In genomic region chr2:135530313-135531230, GRCh38 we compare ENCODE assay signal across 8 cellular contexts. TPM values are rescaled to one million over a fixed set of nuclear protein-coding genes. Genes with fewer than 3 reads are reported as not detected.
DNase-seq lines count a peak whose midpoint lies in the region; TF ChIP-seq lines count a peak whose summit lies in the region.

TSS of gene ZRANB3 (minus strand) at chr2:135531218.

- H3K36me3 ChIP-seq in SJCRH30 (no peaks in the 10 kb centered on the region; the same call in 1 of the 2 replicates), neuron (ENCODE audit: insufficient read depth, low read length) (peaks cover 4% of the 10 kb centered on the region), stomach smooth muscle (ENCODE audit: control insufficient read depth in 2 of 2, insufficient read depth in 2 of 2, low read length in 2 of 2) (no peaks in the 10 kb centered on the region)

- H3K27ac ChIP-seq in SJCRH30 (peak within 1 kb of the TSS; percentile 92), stomach smooth muscle (ENCODE audit: low read length) (peak within 1 kb of the TSS; percentile 98)

- no peaks in the 10 kb centered on the region for H3K27me3 ChIP-seq in SJCRH30
- H3K27me3 ChIP-seq in neuron (ENCODE audit: insufficient read depth, low read length), result no peaks in the 10 kb centered on the region
- no peaks in the 10 kb centered on the region for H3K27me3 ChIP-seq in stomach smooth muscle (ENCODE audit: control insufficient read depth in 1 of 2, insufficient read depth in 2 of 2, low read length in 2 of 2)

- DNase-seq in GM04503 (ENCODE audit: low read depth) (peak; percentile 95), HFF-Myc (ENCODE audit: extremely low read depth, low read depth) (peak; percentile 98), MV-4-11 (lab: John Stamatoyannopoulos, UW) (peak; percentile 98), SJCRH30 (peak; percentile 97 to 99), foreskin melanocyte (peak; percentile 98)
- peak; percentile 70 to 87 (median 78) for DNase-seq in activated naive CD4-positive, alpha-beta T cell (lab: John Stamatoyannopoulos, UW)

- H3K4me3 ChIP-seq in HFF-Myc (replicated peaks; ENCODE audit: low read depth, low read length), result peak within 1 kb of the TSS; percentile 85
- peak within 1 kb of the TSS; percentile 77 for H3K4me3 ChIP-seq in SJCRH30
- H3K4me3 ChIP-seq in neuron (ENCODE audit: low read length), result peak within 1 kb of the TSS; percentile 80
- H3K4me3 ChIP-seq in stomach smooth muscle (ENCODE audit: low read length in 2 of 2), result peak within 1 kb of the TSS; percentile 88 to 97

- H3K9me3 ChIP-seq in SJCRH30 (replicated peaks), result no peaks in the 10 kb centered on the region
- H3K9me3 ChIP-seq in neuron (ENCODE audit: low read length), result no peaks in the 10 kb centered on the region
- no peaks in the 10 kb centered on the region for H3K9me3 ChIP-seq in stomach smooth muscle (ENCODE audit: control insufficient read depth in 2 of 2, low read length in 2 of 2)

- TF ChIP-seq CTCF in HFF-Myc (IDR thresholded peaks at IDR 0.05; ENCODE audit: low read depth, low read length, missing control alignments), result no peak

- H2AFZ ChIP-seq in neuron (ENCODE audit: low read depth, low read length), result peak within 1 kb of the TSS; percentile 88

- H3K4me1 ChIP-seq in SJCRH30 (no peaks in the 10 kb centered on the region), neuron (ENCODE audit: insufficient read depth, low read length) (peaks cover 15% of the 10 kb centered on the region), stomach smooth muscle (ENCODE audit: control insufficient read depth, insufficient read depth, low read length) (peaks cover 20% of the 10 kb centered on the region)

- peak within 1 kb of the TSS; percentile 89 to 98 for H3K9ac ChIP-seq in stomach smooth muscle (ENCODE audit: low read length in 2 of 2)

RNA-seq across cellular contexts. Expression of gene ZRANB3, which starts in this region (rescaled TPM):
- 15.6 and 15.9 TPM in 2 replicates for total RNA-seq in SJCRH30 (2014; rRNA removed; shearing (Covaris generic))

Comparison
In these comparisons a context has a peak if more than half of its experiments do, and no peak if none do; other contexts are left out.
1. Peak in every context shown above with its lines: DNase-seq, H3K4me3 ChIP-seq and H3K27ac ChIP-seq.